In genomic region chr11:69273571-69273970, GRCh38 we compare ENCODE assay signal across 19 cellular contexts. TPM values are rescaled to one million over a fixed set of nuclear protein-coding genes. Genes with fewer than 3 reads are reported as not detected.
DNase-seq lines count a peak whose midpoint lies in the region; ATAC-seq and TF ChIP-seq lines count a peak whose summit lies in the region.
"Had no signal": no experiment of that assay in that cellular context is flagged by ENCODE, and none has a peak within 500 bp of the region (broad histone marks: within the 10 kb centered on the region; RNA-seq: fewer than 3 reads in every experiment).

No MANE protein-coding gene starts in this region.

- ATAC-seq in body of pancreas: no peak
- ATAC-seq in left lobe of liver: peak; percentile 7
- ATAC-seq in GM19023 (IDR thresholded peaks at IDR 0.05; ENCODE audit: unreplicated experiment): no peak
- ATAC-seq: Right ventricle myocardium inferior had no signal

- no peaks in the 10 kb centered on the region for H3K36me3 Mint-ChIP-seq in Caco-2 (ENCODE audit: insufficient read depth, unreplicated experiment)
- H3K36me3 Mint-ChIP-seq: CD4-positive, CD25-positive, alpha-beta regulatory T cell had no signal

- WGBS in body of pancreas, 2 donors: 80 to 94% methylated on average over 1 to 6 of the region's 6 CpGs
- 96% methylated on average over 5 of the region's 6 CpGs for WGBS in suprapubic skin

- POLR2A ChIA-PET in Caco-2 (lab: Charles Lee): no interaction called here

- intact Hi-C loops in Caco-2 (cut with micrococcal nuclease; ENCODE audit: unreplicated experiment) (no loop called here), body of pancreas (cut with DNase I) (no loop called here)

- no peak for DNase-seq in Caco-2
- DNase-seq in body of pancreas: no peak
- DNase-seq in left lobe of liver (ENCODE audit: low spot score): no peak
- no peak for DNase-seq in suprapubic skin (ENCODE audit: low spot score in 2 of 2)
- DNase-seq in foreskin fibroblast: no peak
- DNase-seq in DMS114 treated with DMSO at 0.1 percent for 48 hours (lab: John Stamatoyannopoulos, UW; ENCODE audit: unreplicated experiment): no peak
- no peak for DNase-seq in cerebellar cortex (ENCODE audit: low spot score)
- DNase-seq: BE2C; CD4-positive, CD25-positive, alpha-beta regulatory T cell; DMS79 treated with DMSO at 0.1 percent for 48 hours; NCI-H1694; NCI-H2081; NCI-H2171 treated with DMSO at 0.1 percent for 48 hours; NCI-H446; NCI-H526 had no signal

- no peaks in the 10 kb centered on the region for H3K36me3 ChIP-seq in Caco-2 (ENCODE audit: control insufficient read depth, insufficient read depth, low read length)
- H3K36me3 ChIP-seq in body of pancreas (replicated peaks in 1 of 2; ENCODE audit: insufficient read depth in 1 of 2, low read depth in 2 of 2): no peaks in the 10 kb centered on the region
- H3K36me3 ChIP-seq in suprapubic skin: no peaks in the 10 kb centered on the region
- H3K36me3 ChIP-seq: BE2C, SJSA1 had no signal

- TF ChIP-seq CTCF in Caco-2 (IDR thresholded peaks at IDR 0.05; ENCODE audit: insufficient read depth in 1 of 2, low read depth in 1 of 2, low read length in 1 of 2, severe bottlenecking in 1 of 2, unreplicated experiment in 1 of 2): no peak
- TF ChIP-seq CTCF in body of pancreas (IDR thresholded peaks at IDR 0.05): no peak
- TF ChIP-seq CTCF in suprapubic skin (IDR thresholded peaks at IDR 0.05): no peak
- no peak for TF ChIP-seq CTCF in foreskin fibroblast (IDR thresholded peaks at IDR 0.05; ENCODE audit: low read depth, low read length)

- H3K9me3 ChIP-seq in Caco-2 (no peaks in the 10 kb centered on the region), body of pancreas (no peaks in the 10 kb centered on the region), suprapubic skin (no peaks in the 10 kb centered on the region)
- H3K9me3 ChIP-seq: BE2C, SJSA1 had no signal

- no peaks in the 10 kb centered on the region for H3K27me3 Mint-ChIP-seq in Caco-2 (ENCODE audit: insufficient read depth, unreplicated experiment)
- H3K27me3 Mint-ChIP-seq: CD4-positive, CD25-positive, alpha-beta regulatory T cell had no signal

- CTCF ChIA-PET in Caco-2 (lab: Charles Lee): interaction anchor here (0.6 to 1.4 kb wide), 4 partner anchors 32 to 388 kb away, joined by 3 to 12 read pairs (median 5); no protein-coding TSS in a partner anchor

- peaks cover 11% of the 10 kb centered on the region for H3K9me3 Mint-ChIP-seq in Caco-2 (ENCODE audit: unreplicated experiment)

- BruUV-seq in Caco-2 (replicated peaks; lab: Mats Ljungman, UMichigan): no TSS peak

- TF ChIP-seq POLR2A in body of pancreas (IDR thresholded peaks at IDR 0.05): no peak
- TF ChIP-seq POLR2A in suprapubic skin (IDR thresholded peaks at IDR 0.05): no peak

- peak overlapping the region; percentile 5 for H3K27ac Mint-ChIP-seq in Caco-2 (ENCODE audit: unreplicated experiment)
- H3K27ac Mint-ChIP-seq: CD4-positive, CD25-positive, alpha-beta regulatory T cell had no signal

- no peak for TF ChIP-seq EP300 in suprapubic skin (IDR thresholded peaks at IDR 0.05)

- H3K4me1 Mint-ChIP-seq in Caco-2 (ENCODE audit: low read depth, unreplicated experiment): peaks cover 19% of the 10 kb centered on the region
- H3K4me1 Mint-ChIP-seq: CD4-positive, CD25-positive, alpha-beta regulatory T cell had no signal

- no peak overlapping the region for H3K4me3 Mint-ChIP-seq in Caco-2 (ENCODE audit: unreplicated experiment)
- H3K4me3 Mint-ChIP-seq: CD4-positive, CD25-positive, alpha-beta regulatory T cell had no signal

- no peak overlapping the region for H3K4me3 ChIP-seq in Caco-2 (ENCODE audit: low read depth, low read length)
- H3K4me3 ChIP-seq in body of pancreas: no peak overlapping the region
- no peak overlapping the region for H3K4me3 ChIP-seq in suprapubic skin
- no peak overlapping the region for H3K4me3 ChIP-seq in foreskin fibroblast (ENCODE audit: low read depth in 1 of 2, low read length in 2 of 2)
- H3K4me3 ChIP-seq: SJSA1 had no signal

- H3K27me3 ChIP-seq in Caco-2 (replicated peaks; ENCODE audit: control insufficient read depth, insufficient read depth, low read length) (no peaks in the 10 kb centered on the region), body of pancreas (no peaks in the 10 kb centered on the region), suprapubic skin (no peaks in the 10 kb centered on the region)
- H3K27me3 ChIP-seq: BE2C had no signal

- H3K27ac ChIP-seq in body of pancreas: peak overlapping the region; percentile 88 to 94 (median 90)
- H3K27ac ChIP-seq in suprapubic skin: peak overlapping the region; percentile 71
- H3K27ac ChIP-seq: KMS-11, SJSA1 had no signal

- H3K4me1 ChIP-seq in Caco-2 (peaks cover 48% of the 10 kb centered on the region), body of pancreas (peaks cover 56% of the 10 kb centered on the region), suprapubic skin (peaks cover 42% of the 10 kb centered on the region)
- H3K4me1 ChIP-seq: BE2C, SJSA1 had no signal

RNA-seq across cellular contexts. Expression of gene MYEOV, which starts 20.4 kb away (rescaled TPM):
- total RNA-seq in Caco-2 (2022): 0.52 TPM in 1 of 2 replicates, not detected in the other
- total RNA-seq in body of pancreas: 1 to 10 TPM; 2.3 to 7.0 TPM
- 0.78 TPM for total RNA-seq in left lobe of liver
- 10 to 100 TPM in 3 of 4 donors, 1 to 10 TPM in 1; 9.9 to 25.6 (median 15.8) TPM for total RNA-seq in suprapubic skin
- total RNA-seq: Right ventricle myocardium inferior had no signal
